24 cellular contexts compared by ENCODE assay signal in genomic region chr18:34385306-34385705, GRCh38.
"Had no signal": no experiment of that assay in that cellular context is flagged by ENCODE, and none has a peak within 500 bp of the region (broad histone marks: within the 10 kb centered on the region; RNA-seq: fewer than 3 reads in every experiment).

No MANE protein-coding gene starts in this region.

- ATAC-seq: stimulated activated effector memory CD8-positive, alpha-beta T cell treated with anti-CD3 and anti-CD28 coated beads, Interleukin-12 subunit alpha, Interleukin-12 subunit beta, amount 100 ng/mL, for 72 hours; stimulated activated naive B cell treated with anti-CD40 and anti-IgM and Interleukin-4, amounts not matched to agents 10 μg/mL and 1 μg/mL and 100 μg/mL, for 72 hours; stimulated activated naive CD8-positive, alpha-beta T cell treated with anti-CD3 and anti-CD28 coated beads, Interleukin-15, amount 100 ng/mL, for 72 hours; stimulated activated naive CD8-positive, alpha-beta T cell treated with anti-CD3 and anti-CD28 coated beads, Interleukin-15, Interleukin-2, amounts not matched to agents 100 U/mL and 50 U/mL, for 24 hours had no signal

- H3K4me3 ChIP-seq: stomach, suprapubic skin, testis, thoracic aorta, thyroid gland, tibial artery, tibial nerve, transverse colon, upper lobe of left lung, uterus, vagina had no signal

- H3K4me1 ChIP-seq: stomach, suprapubic skin, testis, tibial artery, tibial nerve, transverse colon, upper lobe of left lung, uterus, vagina had no signal

- H3K36me3 ChIP-seq: stomach, suprapubic skin, thoracic aorta, thyroid gland, tibial artery, tibial nerve, transverse colon, upper lobe of left lung, uterus, vagina had no signal

- H3K9me3 ChIP-seq: stomach, suprapubic skin, testis, thoracic aorta, thyroid gland, tibial artery, tibial nerve, transverse colon, upper lobe of left lung, uterus, vagina had no signal

- DNase-seq: stimulated activated CD4-positive, alpha-beta T cell treated with anti-CD3 and anti-CD28 coated beads, Interleukin-2, amount 100 ng/mL, for 48 hours; stimulated activated CD4-positive, alpha-beta T cell treated with anti-CD3 and anti-CD28 coated beads, Interleukin-4, amount 100 ng/mL, for 1 hour; stimulated activated CD4-positive, alpha-beta T cell treated with anti-CD3 and anti-CD28 coated beads, Interleukin-4, amount 100 ng/mL, for 24 hours; stimulated activated CD4-positive, alpha-beta T cell treated with anti-CD3 and anti-CD28 coated beads, Interleukin-4, amount 100 ng/mL, for 4 hours; stimulated activated CD8-positive, alpha-beta memory T cell treated with anti-CD3 and anti-CD28 coated beads, Interleukin-4, amount 100 ng/mL, for 48 hours; stimulated activated naive B cell treated with anti-CD40 and anti-IgM and Interleukin-4, amounts not matched to agents 10 μg/mL and 1 μg/mL and 100 μg/mL, for 72 hours; stimulated activated naive CD4-positive, alpha-beta T cell; stimulated activated naive CD4-positive, alpha-beta T cell treated with Interleukin-2 at 50 U/mL for 16 hours; stimulated activated naive CD8-positive, alpha-beta T cell treated with anti-CD3 and anti-CD28 coated beads, Interleukin-15, amount 100 ng/mL, for 72 hours; stimulated activated naive CD8-positive, alpha-beta T cell treated with anti-CD3 and anti-CD28 coated beads, Interleukin-15, Interleukin-2, amounts not matched to agents 100 U/mL and 50 U/mL, for 24 hours; stomach; substantia nigra; testis; thyroid gland; tibial artery; transverse colon; trophoblast cell; upper lobe of left lung; uterus had no signal

- H3K27ac ChIP-seq: stomach, suprapubic skin, testis, thoracic aorta, thyroid gland, tibial artery, tibial nerve, transverse colon, upper lobe of left lung, uterus, vagina had no signal

- H3K27me3 ChIP-seq: stomach, suprapubic skin, testis, thyroid gland, tibial artery, tibial nerve, transverse colon, upper lobe of left lung, uterus, vagina had no signal
